8 cellular contexts compared by ENCODE assay signal in genomic region chr2:74458957-74459290, GRCh38. TPM values are rescaled to one million over a fixed set of nuclear protein-coding genes. Genes with fewer than 3 reads are reported as not detected.
DNase-seq lines count a peak whose midpoint lies in the region; ATAC-seq, FAIRE-seq and TF ChIP-seq lines count a peak whose summit lies in the region.

No MANE protein-coding gene starts in this region.

- H3K27me3 ChIP-seq in ACC112 (ENCODE audit: insufficient read depth, low read length), result no peaks in the 10 kb centered on the region
- H3K27me3 ChIP-seq in HUES64 (ENCODE audit: insufficient read depth, low read length), result no peaks in the 10 kb centered on the region
- H3K27me3 ChIP-seq in bronchial epithelial cell (ENCODE audit: control insufficient read depth, insufficient read depth, low read length), result no peaks in the 10 kb centered on the region
- no peaks in the 10 kb centered on the region for H3K27me3 ChIP-seq in mononuclear cell (ENCODE audit: insufficient read depth, low read length)

- TF ChIP-seq CTCF in bronchial epithelial cell (IDR thresholded peaks at IDR 0.05; ENCODE audit: insufficient read depth, low read length, severe bottlenecking), result no peak

- no peak for ATAC-seq in HG02840 (IDR thresholded peaks at IDR 0.05; ENCODE audit: low FRiP score, unreplicated experiment)

- peak overlapping the region; percentile 89 for H3K9ac ChIP-seq in HUES64 (ENCODE audit: low read depth, low read length)

- H3K27ac ChIP-seq in ACC112 (ENCODE audit: low read depth, low read length) (peak overlapping the region; percentile 17; the same call in 1 of the 2 replicates), HUES64 (ENCODE audit: low read depth, low read length) (peak overlapping the region; percentile 60; the same call in 1 of the 2 replicates)

- no peak overlapping the region for H2AFZ ChIP-seq in ACC112 (ENCODE audit: low read length, unreplicated experiment)

- H3K36me3 ChIP-seq in ACC112 (ENCODE audit: insufficient read depth, low read length), result no peaks in the 10 kb centered on the region
- peaks cover 24% of the 10 kb centered on the region for H3K36me3 ChIP-seq in HUES64 (ENCODE audit: insufficient read depth, low read length)
- peaks cover 10% of the 10 kb centered on the region for H3K36me3 ChIP-seq in bronchial epithelial cell (ENCODE audit: control insufficient read depth, insufficient read depth, low read length)

- H3K4me3 ChIP-seq in ACC112 (ENCODE audit: low read depth, low read length), result peak overlapping the region; percentile 91
- peak overlapping the region; percentile 95 for H3K4me3 ChIP-seq in HUES64 (ENCODE audit: low read length)
- peak overlapping the region; percentile 83 for H3K4me3 ChIP-seq in bronchial epithelial cell (ENCODE audit: low read depth, low read length)
- peak overlapping the region; percentile 75 for H3K4me3 ChIP-seq in mononuclear cell (ENCODE audit: low read length)

- FAIRE-seq in bronchial epithelial cell (lab: Jason Lieb, UNC), result no peak

- 12% methylated on average over 9 of the region's 9 CpGs for WGBS in HUES64

- H3K4me1 ChIP-seq in ACC112 (ENCODE audit: control insufficient read depth, insufficient read depth, low read length, unreplicated experiment) (peaks cover 20% of the 10 kb centered on the region), HUES64 (ENCODE audit: insufficient read depth, low read length) (peaks cover 8% of the 10 kb centered on the region), mononuclear cell (ENCODE audit: insufficient read depth, low read length) (peaks cover 41% of the 10 kb centered on the region)

- DNase-seq in bronchial epithelial cell (ENCODE audit: low read depth) (no peak), NCI-H187 (lab: John Stamatoyannopoulos, UW) (no peak), RPMI8226 (no peak)
- DNase-seq in stimulated activated CD4-positive, alpha-beta T cell treated with anti-CD3 and anti-CD28 coated beads, Interleukin-2, amount 100 ng/mL, for 24 hours, result no peak

- H3K79me2 ChIP-seq in ACC112 (ENCODE audit: control insufficient read depth, insufficient read depth, low read length, unreplicated experiment), result peaks cover 17% of the 10 kb centered on the region

- H3K9me3 ChIP-seq in HUES64 (ENCODE audit: insufficient read depth, low read depth, low read length) (no peaks in the 10 kb centered on the region), mononuclear cell (ENCODE audit: low read depth, low read length) (no peaks in the 10 kb centered on the region)

RNA-seq across cellular contexts. Expression of gene WBP1, which starts 0.7 kb away (rescaled TPM):
- polyA plus RNA-seq in HUES64 (2013, experiment 1 of 2), result 42.0 TPM
- 55.7 TPM for polyA plus RNA-seq in HUES64 (2013, experiment 2 of 2)
- total RNA-seq in bronchial epithelial cell, result 31.1 and 50.3 TPM in 2 replicates
- total RNA-seq in mononuclear cell, result 18.5 TPM

RNA-seq across cellular contexts. Expression of gene INO80B, which starts 4.0 kb away (rescaled TPM):
- 8.2 TPM for polyA plus RNA-seq in HUES64 (2013, experiment 1 of 2)
- 9.1 TPM for polyA plus RNA-seq in HUES64 (2013, experiment 2 of 2)
- total RNA-seq in bronchial epithelial cell (13.7 and 26.6 TPM in 2 replicates), mononuclear cell (15.3 TPM)

RNA-seq across cellular contexts. Expression of gene MOGS, which starts 6.3 kb away (rescaled TPM):
- 27.7 TPM for polyA plus RNA-seq in HUES64 (2013, experiment 1 of 2)
- polyA plus RNA-seq in HUES64 (2013, experiment 2 of 2), result 25.9 TPM
- total RNA-seq in bronchial epithelial cell, result 49.5 and 50.6 TPM in 2 replicates
- 17.1 TPM for total RNA-seq in mononuclear cell

RNA-seq across cellular contexts. Expression of gene MRPL53, which starts 13.6 kb away (rescaled TPM):
- 25.4 TPM for polyA plus RNA-seq in HUES64 (2013, experiment 1 of 2)
- 28.6 TPM for polyA plus RNA-seq in HUES64 (2013, experiment 2 of 2)
- total RNA-seq in bronchial epithelial cell (45.6 and 57.9 TPM in 2 replicates), mononuclear cell (8.3 TPM)

RNA-seq across cellular contexts. Expression of gene RTKN, which starts 17.2 kb away (rescaled TPM):
- polyA plus RNA-seq in HUES64 (2013, experiment 1 of 2), result 31.1 TPM
- polyA plus RNA-seq in HUES64 (2013, experiment 2 of 2), result 32.5 TPM
- total RNA-seq in bronchial epithelial cell, result 22.1 and 24.1 TPM in 2 replicates
- 0.31 TPM for total RNA-seq in mononuclear cell
